In the genomic region with DNA sequence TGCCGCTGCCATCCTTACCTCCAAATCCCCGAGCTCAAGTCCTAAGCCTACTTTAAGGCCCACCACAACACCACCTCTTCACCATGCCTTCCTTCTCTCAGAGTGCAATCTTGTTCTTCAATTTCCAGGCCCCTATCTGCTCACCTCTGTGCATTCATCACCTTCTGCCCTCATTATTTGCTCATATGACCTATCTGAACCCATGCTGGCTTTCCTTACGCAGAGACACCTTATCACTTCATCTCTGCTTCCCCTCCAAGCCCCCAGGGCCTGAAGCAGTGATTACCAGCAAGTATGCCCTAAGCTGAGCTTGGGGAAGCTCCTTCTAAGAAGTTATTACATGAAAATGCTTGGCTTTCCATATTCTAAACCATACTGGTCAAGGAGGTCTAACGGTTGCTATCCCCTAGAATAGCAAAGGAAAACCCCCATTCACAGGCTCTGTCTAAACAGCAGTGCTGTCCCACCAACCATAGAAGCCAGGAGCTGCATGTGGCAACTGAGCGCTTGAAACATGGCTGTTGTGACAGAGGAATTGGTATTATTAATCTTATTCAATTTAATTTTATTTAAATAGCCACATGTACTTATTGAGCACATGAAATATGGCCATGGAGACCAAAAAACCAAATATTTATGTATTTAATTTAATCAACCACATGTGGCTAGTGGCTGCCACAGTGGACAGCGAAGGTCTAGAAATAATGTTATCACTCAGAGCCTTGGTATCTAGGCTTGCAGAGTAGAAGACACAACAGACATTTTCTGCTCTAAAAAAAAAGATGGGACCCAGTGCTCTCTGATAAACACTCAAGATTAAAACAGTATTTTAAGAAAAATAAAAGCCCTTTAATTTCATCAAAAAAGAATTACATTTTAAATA, we compare ENCODE assay signal across 16 cellular contexts. TPM values are rescaled to one million over a fixed set of nuclear protein-coding genes. Genes with fewer than 3 reads are reported as not detected.
DNase-seq lines count a peak whose midpoint lies in the region; ATAC-seq and TF ChIP-seq lines count a peak whose summit lies in the region.
"Had no signal": no experiment of that assay in that cellular context is flagged by ENCODE, and none has a peak within 500 bp of the region (broad histone marks: within the 10 kb centered on the region; RNA-seq: fewer than 3 reads in every experiment).

No MANE protein-coding gene starts in this region.

- H2BK15ac ChIP-seq in mesendoderm (replicated peaks; ENCODE audit: low read depth) = no peak overlapping the region

- H3K9ac ChIP-seq in mesendoderm (ENCODE audit: low read length) = no peak overlapping the region

- POLR2A ChIA-PET in A673 (lab: Charles Lee; ENCODE audit: low non-redundant PET) (no interaction called here), Caco-2 (lab: Charles Lee) (no interaction called here)
- POLR2A ChIA-PET in activated CD4-positive, alpha-beta memory T cell treated with anti-CD3 and anti-CD28 coated beads for 36 hours (lab: Charles Lee) = interaction anchor here (0.9 kb wide), 1 partner anchor 12 kb away, joined by 3 read pairs; no protein-coding TSS in a partner anchor

- no peak overlapping the region for H3K23ac ChIP-seq in mesendoderm (ENCODE audit: low read length)

- peaks cover 20% of the 10 kb centered on the region for H3K4me1 Mint-ChIP-seq in Caco-2 (ENCODE audit: low read depth, unreplicated experiment)
- H3K4me1 Mint-ChIP-seq in activated CD4-positive, alpha-beta memory T cell treated with anti-CD3 and anti-CD28 coated beads for 36 hours (ENCODE audit: low read depth) = peaks cover 89% of the 10 kb centered on the region

- BruUV-seq in A673 (replicated peaks; lab: Mats Ljungman, UMichigan) = no TSS peak
- BruUV-seq in Caco-2 (replicated peaks; lab: Mats Ljungman, UMichigan) = no TSS peak

- H2BK5ac ChIP-seq in mesendoderm (ENCODE audit: low read length) = no peak overlapping the region

- CTCF ChIA-PET in A673 (lab: Charles Lee) = interaction anchor here (1.0 kb wide), 1 partner anchor 16 kb away, joined by 3 read pairs; no protein-coding TSS in a partner anchor
- CTCF ChIA-PET in Caco-2 (lab: Charles Lee) = interaction anchor here (1.1 to 2.9 kb wide), 2 partner anchors 15 to 59 kb away, joined by 3 to 11 read pairs; no protein-coding TSS in a partner anchor
- CTCF ChIA-PET in activated CD4-positive, alpha-beta memory T cell treated with anti-CD3 and anti-CD28 coated beads for 36 hours (lab: Charles Lee) = interaction anchor here (2.9 to 7.8 kb wide), 2 partner anchors 14 to 59 kb away, joined by 12 to 92 read pairs; no protein-coding TSS in a partner anchor

- no CpG with 5 or more reads among the region's 6 CpGs for WGBS in mesendoderm (ENCODE audit: extremely low coverage, insufficient coverage, low lambda C conversion rate)

- H2BK120ac ChIP-seq in mesendoderm (ENCODE audit: low read depth, low read length) = no peak overlapping the region

- H3K9me3 Mint-ChIP-seq in Caco-2 (ENCODE audit: unreplicated experiment) = no peaks in the 10 kb centered on the region
- no peaks in the 10 kb centered on the region for H3K9me3 Mint-ChIP-seq in activated CD4-positive, alpha-beta memory T cell treated with anti-CD3 and anti-CD28 coated beads for 36 hours

- H2AK5ac ChIP-seq in mesendoderm (ENCODE audit: low read length) = no peak overlapping the region

- H3K27ac ChIP-seq in A673 (ENCODE audit: low read depth, low read length, poor library complexity, severe bottlenecking) (peak overlapping the region; percentile 50), mesendoderm (ENCODE audit: low read depth, low read length) (no peak overlapping the region)
- H3K27ac ChIP-seq: foreskin keratinocyte had no signal

- peaks cover 93% of the 10 kb centered on the region for H3K79me2 ChIP-seq in mesendoderm (ENCODE audit: control insufficient read depth, insufficient read depth, low read length)

- H3K18ac ChIP-seq in mesendoderm (ENCODE audit: low read length) = no peak overlapping the region

- H3K79me1 ChIP-seq in mesendoderm (ENCODE audit: low read length) = peaks cover 8% of the 10 kb centered on the region

- no peak overlapping the region for H3K4ac ChIP-seq in mesendoderm (ENCODE audit: low read depth, low read length)

- ATAC-seq in GM18909 (IDR thresholded peaks at IDR 0.05; ENCODE audit: poor library complexity, unreplicated experiment) = no peak
- ATAC-seq: foreskin keratinocyte had no signal

- DNase-seq in A673 (ENCODE audit: low spot score) (no peak), Caco-2 (no peak), mesendoderm (peak; percentile 81), SHP77 treated with DMSO at 0.1 percent for 48 hours (lab: John Stamatoyannopoulos, UW) (no peak), pons (ENCODE audit: low spot score) (no peak), GM19240 (ENCODE audit: insufficient read length, low spot score) (no peak)
- no peak for DNase-seq in activated CD4-positive, alpha-beta memory T cell treated with anti-CD3 and anti-CD28 coated beads for 36 hours
- DNase-seq: BE2C; foreskin keratinocyte; GF-D8; midbrain; NCI-H1417; NCI-H510A; stimulated activated CD4-positive, alpha-beta T cell treated with anti-CD3 and anti-CD28 coated beads, Interleukin-2, amount 100 ng/mL, for 24 hours; T1000 had no signal

- H3K36me3 Mint-ChIP-seq in Caco-2 (ENCODE audit: insufficient read depth, unreplicated experiment) = no peaks in the 10 kb centered on the region
- peaks cover 3% of the 10 kb centered on the region for H3K36me3 Mint-ChIP-seq in activated CD4-positive, alpha-beta memory T cell treated with anti-CD3 and anti-CD28 coated beads for 36 hours

- intact Hi-C loops in A673 (cut with micrococcal nuclease; ENCODE audit: unreplicated experiment) = no loop called here
- intact Hi-C loops in Caco-2 (cut with micrococcal nuclease; ENCODE audit: unreplicated experiment) = no loop called here
- intact Hi-C loops in activated CD4-positive, alpha-beta memory T cell treated with anti-CD3 and anti-CD28 coated beads for 36 hours (cut with micrococcal nuclease) = no loop called here

- no peak overlapping the region for H3K4me3 ChIP-seq in A673 (ENCODE audit: low read depth, low read length, poor library complexity, severe bottlenecking)
- no peak overlapping the region for H3K4me3 ChIP-seq in Caco-2 (ENCODE audit: low read depth, low read length)
- H3K4me3 ChIP-seq in mesendoderm (ENCODE audit: low read length) = no peak overlapping the region

- H3K4me1 ChIP-seq in A673 (ENCODE audit: insufficient read depth, low read length, poor library complexity, severe bottlenecking) = peaks cover 20% of the 10 kb centered on the region
- H3K4me1 ChIP-seq in Caco-2 = peaks cover 9% of the 10 kb centered on the region; the same call in 1 of the 2 replicates
- H3K4me1 ChIP-seq in mesendoderm (ENCODE audit: control insufficient read depth, low read depth, low read length) = peaks cover 18% of the 10 kb centered on the region

- H3K27ac Mint-ChIP-seq in Caco-2 (ENCODE audit: unreplicated experiment) = no peak overlapping the region
- H3K27ac Mint-ChIP-seq in activated CD4-positive, alpha-beta memory T cell treated with anti-CD3 and anti-CD28 coated beads for 36 hours = peak overlapping the region; percentile 35

- no peak for TF ChIP-seq CTCF in A673 (conservative IDR thresholded peaks at IDR 0.05; ENCODE audit: low read depth, low read length)
- no peak for TF ChIP-seq CTCF in Caco-2 (IDR thresholded peaks at IDR 0.05; ENCODE audit: insufficient read depth in 1 of 2, low read depth in 1 of 2, low read length in 1 of 2, severe bottlenecking in 1 of 2, unreplicated experiment in 1 of 2)

- H4K5ac ChIP-seq in mesendoderm (ENCODE audit: low read length) = no peak overlapping the region

- H3K27me3 ChIP-seq in A673 (replicated peaks; ENCODE audit: insufficient read depth, low read depth, low read length, poor library complexity) (no peaks in the 10 kb centered on the region), Caco-2 (replicated peaks; ENCODE audit: control insufficient read depth, insufficient read depth, low read length) (no peaks in the 10 kb centered on the region), mesendoderm (ENCODE audit: insufficient read depth, low read length, poor library complexity) (no peaks in the 10 kb centered on the region)
- H3K27me3 ChIP-seq: BE2C, foreskin keratinocyte had no signal

- no peak overlapping the region for H3K56ac ChIP-seq in mesendoderm (ENCODE audit: low read length)

- H3K27me3 Mint-ChIP-seq in Caco-2 (ENCODE audit: insufficient read depth, unreplicated experiment) = no peaks in the 10 kb centered on the region
- no peaks in the 10 kb centered on the region for H3K27me3 Mint-ChIP-seq in activated CD4-positive, alpha-beta memory T cell treated with anti-CD3 and anti-CD28 coated beads for 36 hours

- peak overlapping the region; percentile 4 for H3K4me3 Mint-ChIP-seq in Caco-2 (ENCODE audit: unreplicated experiment)
- no peak overlapping the region for H3K4me3 Mint-ChIP-seq in activated CD4-positive, alpha-beta memory T cell treated with anti-CD3 and anti-CD28 coated beads for 36 hours

- no peak overlapping the region for H4K8ac ChIP-seq in mesendoderm (ENCODE audit: low read depth, low read length)

- H3K36me3 ChIP-seq in A673 (ENCODE audit: insufficient read depth, low read length, poor library complexity, severe bottlenecking) (no peaks in the 10 kb centered on the region), Caco-2 (ENCODE audit: control insufficient read depth, insufficient read depth, low read length) (no peaks in the 10 kb centered on the region), mesendoderm (ENCODE audit: control insufficient read depth, insufficient read depth, low read length) (no peaks in the 10 kb centered on the region)
- H3K36me3 ChIP-seq: BE2C had no signal

- H3K4me2 ChIP-seq in mesendoderm (ENCODE audit: low read length) = no peak overlapping the region

- H3K9me3 ChIP-seq in A673 (ENCODE audit: low read depth, low read length, poor library complexity, severe bottlenecking) (no peaks in the 10 kb centered on the region), Caco-2 (no peaks in the 10 kb centered on the region)
- H3K9me3 ChIP-seq: BE2C had no signal

RNA-seq across cellular contexts. Expression of a gene that starts 13.9 kb away (rescaled TPM):
- total RNA-seq in A673 (2021) = 228 and 233 TPM in 2 replicates
- 139 and 148 TPM in 2 replicates for total RNA-seq in Caco-2 (2022)
- 100 to 1,000 TPM; 154 to 170 TPM for total RNA-seq in activated CD4-positive, alpha-beta memory T cell treated with anti-CD3 and anti-CD28 coated beads for 36 hours
- 105 TPM for polyA plus RNA-seq in mesendoderm (2013, experiment 1 of 2)
- polyA plus RNA-seq in mesendoderm (2013, experiment 2 of 2) = 105 TPM
